24 cellular contexts compared by ENCODE assay signal in genomic region chr3:127805026-127805753, GRCh38. TPM values are rescaled to one million over a fixed set of nuclear protein-coding genes. Genes with fewer than 3 reads are reported as not detected.
DNase-seq lines count a peak whose midpoint lies in the region; TF ChIP-seq lines count a peak whose summit lies in the region.
"Had no signal": no experiment of that assay in that cellular context is flagged by ENCODE, and none has a peak within 500 bp of the region (broad histone marks: within the 10 kb centered on the region; RNA-seq: fewer than 3 reads in every experiment).

No MANE protein-coding gene starts in this region.

- H3K4me1 Mint-ChIP-seq in CD8-positive, alpha-beta memory T cell, result peaks cover 6 to 14% (median 13%) of the 10 kb centered on the region in 3 donors

- intact Hi-C loops in PC-9 (cut with micrococcal nuclease; ENCODE audit: unreplicated experiment), result no loop called here
- intact Hi-C loops in breast epithelium (cut with DNase I; ENCODE audit: low total_unique reads), result no loop called here

- no peak for DNase-seq in PC-9
- no peak for DNase-seq in epithelial cell of prostate (ENCODE audit: low read depth, low spot score)
- DNase-seq in breast epithelium (ENCODE audit: low spot score in 2 of 2), result no peak
- DNase-seq in stimulated activated CD4-positive, alpha-beta T cell treated with anti-CD3 and anti-CD28 coated beads, Interleukin-12 subunit alpha, Interleukin-12 subunit beta, amount 100 ng/mL, for 4 hours, result no peak
- no peak for DNase-seq in CD8-positive, alpha-beta memory T cell
- DNase-seq: activated B cell treated with CpG ODN at 0.5 μM for 24 hours; activated CD4-positive, alpha-beta T cell treated with anti-CD3 and anti-CD28 coated beads, Interleukin-2, amount 50 U/mL, for 4 hours; activated naive CD4-positive, alpha-beta T cell treated with anti-CD3 and anti-CD28 coated beads, Interleukin-2, amount 50 U/mL, for 16 hours; AML-193; CD4-positive, alpha-beta memory T cell; foreskin melanocyte; H7; heart right ventricle; MM.1S; NCI-H2029 treated with DMSO at 0.1 percent for 48 hours; NCI-H69; pancreas; retina; SJCRH30; small intestine had no signal

- peak overlapping the region in 1 of 5 donors; percentile 6 for H3K9ac ChIP-seq in subcutaneous abdominal adipose tissue (ENCODE audit: low read length in 5 of 5)

- peaks cover 0 to 1% (median 0%) of the 10 kb centered on the region in 3 donors for H3K36me3 Mint-ChIP-seq in CD8-positive, alpha-beta memory T cell
- H3K36me3 Mint-ChIP-seq: CD4-positive, alpha-beta memory T cell had no signal

- H3K9me3 ChIP-seq in PC-9 (ENCODE audit: insufficient read depth, low read depth) (no peaks in the 10 kb centered on the region), subcutaneous abdominal adipose tissue (ENCODE audit: control insufficient read depth in 5 of 5, low read length in 5 of 5) (no peaks in the 10 kb centered on the region), breast epithelium (no peaks in the 10 kb centered on the region)
- no peaks in the 10 kb centered on the region for H3K9me3 ChIP-seq in CD8-positive, alpha-beta memory T cell (ENCODE audit: low read length)
- H3K9me3 ChIP-seq: heart right ventricle, pancreas, SJCRH30 had no signal

- H3F3A ChIP-seq in PC-9 (ENCODE audit: insufficient read depth, low read depth), result peaks cover 26% of the 10 kb centered on the region

- no peaks in the 10 kb centered on the region for H3K9me3 Mint-ChIP-seq in CD8-positive, alpha-beta memory T cell
- H3K9me3 Mint-ChIP-seq: activated B cell treated with CpG ODN at 0.5 μM for 24 hours; CD4-positive, alpha-beta memory T cell had no signal

- H3K4me3 ChIP-seq in PC-9, result no peak overlapping the region
- H3K4me3 ChIP-seq in subcutaneous abdominal adipose tissue (ENCODE audit: low read depth in 1 of 5, low read length in 5 of 5), result no peak overlapping the region
- H3K4me3 ChIP-seq in breast epithelium, result no peak overlapping the region
- H3K4me3 ChIP-seq in CD8-positive, alpha-beta memory T cell (ENCODE audit: low read length), result no peak overlapping the region
- H3K4me3 ChIP-seq: cardiac muscle cell, heart right ventricle, pancreas, SJCRH30 had no signal

- H3K27ac ChIP-seq in PC-9 (0 out of 2 replicates have a peak overlapping the region, but pooled peaks have one; percentile 63), epithelial cell of prostate (peak overlapping the region; percentile 100), subcutaneous abdominal adipose tissue (ENCODE audit: low read depth, low read length) (peak overlapping the region; percentile 63), breast epithelium (no peak overlapping the region)
- H3K27ac ChIP-seq in CD8-positive, alpha-beta memory T cell (ENCODE audit: low read depth, low read length), result no peak overlapping the region
- H3K27ac ChIP-seq: cardiac muscle cell, pancreas, SJCRH30 had no signal

- peak; percentile 4 for TF ChIP-seq POLR2A in GM15510 (IDR thresholded peaks at IDR 0.05; ENCODE audit: borderline replicate concordance, extremely low read depth, insufficient read length)
- TF ChIP-seq POLR2A in breast epithelium (IDR thresholded peaks at IDR 0.05), result no peak

- CTCF ChIA-PET in PC-9 (lab: Charles Lee), result interaction anchor here (0.7 kb wide), 1 partner anchor 57 kb away, joined by 3 read pairs; no protein-coding TSS in a partner anchor
- CTCF ChIA-PET in CD8-positive, alpha-beta memory T cell (lab: Charles Lee), result no interaction called here

- H3K27ac Mint-ChIP-seq in CD8-positive, alpha-beta memory T cell, result no peak overlapping the region
- H3K27ac Mint-ChIP-seq: activated B cell treated with CpG ODN at 0.5 μM for 24 hours; CD4-positive, alpha-beta memory T cell had no signal

- H3K27me3 ChIP-seq in PC-9 (ENCODE audit: insufficient read depth, low read depth) (no peaks in the 10 kb centered on the region), subcutaneous abdominal adipose tissue (ENCODE audit: control insufficient read depth in 5 of 5, insufficient read depth in 4 of 5, low read length in 5 of 5) (no peaks in the 10 kb centered on the region), breast epithelium (no peaks in the 10 kb centered on the region)
- no peaks in the 10 kb centered on the region for H3K27me3 ChIP-seq in CD8-positive, alpha-beta memory T cell (ENCODE audit: insufficient read depth, low read length, poor library complexity, severe bottlenecking)
- H3K27me3 ChIP-seq: cardiac muscle cell, heart right ventricle, pancreas, SJCRH30 had no signal

- no peak overlapping the region for H3K4me2 ChIP-seq in PC-9

- no peaks in the 10 kb centered on the region for H4K20me1 ChIP-seq in PC-9 (ENCODE audit: insufficient read depth)

- POLR2A ChIA-PET in PC-9 (lab: Charles Lee; ENCODE audit: unreplicated experiment), result interaction anchor here (0.6 kb wide), 1 partner anchor 77 kb away, joined by 5 read pairs; no protein-coding TSS in a partner anchor
- POLR2A ChIA-PET in CD8-positive, alpha-beta memory T cell (lab: Charles Lee), result no interaction called here

- H2AFZ ChIP-seq in PC-9, result no peak overlapping the region

- H3K79me2 ChIP-seq in PC-9 (ENCODE audit: low read depth), result no peaks in the 10 kb centered on the region

- H3K27me3 Mint-ChIP-seq in CD8-positive, alpha-beta memory T cell, result peaks cover 0 to 4% of the 10 kb centered on the region in 2 donors
- H3K27me3 Mint-ChIP-seq: activated B cell treated with CpG ODN at 0.5 μM for 24 hours had no signal

- no peak for TF ChIP-seq CTCF in PC-9 (conservative IDR thresholded peaks at IDR 0.05)
- no peak for TF ChIP-seq CTCF in breast epithelium (IDR thresholded peaks at IDR 0.05)

- H3K4me3 Mint-ChIP-seq in CD8-positive, alpha-beta memory T cell, result no peak overlapping the region
- H3K4me3 Mint-ChIP-seq: activated B cell treated with CpG ODN at 0.5 μM for 24 hours; CD4-positive, alpha-beta memory T cell; neural crest cell had no signal

- peaks cover 25% of the 10 kb centered on the region for H3K4me1 ChIP-seq in PC-9 (replicated peaks; ENCODE audit: insufficient read depth)
- H3K4me1 ChIP-seq in subcutaneous abdominal adipose tissue (ENCODE audit: control insufficient read depth in 5 of 5, insufficient read depth in 5 of 5, low read length in 5 of 5), result peaks cover 5 to 40% (median 27%) of the 10 kb centered on the region in 5 donors
- H3K4me1 ChIP-seq in breast epithelium, result no peaks in the 10 kb centered on the region
- no peaks in the 10 kb centered on the region for H3K4me1 ChIP-seq in CD8-positive, alpha-beta memory T cell (ENCODE audit: insufficient read depth, low read length)
- H3K4me1 ChIP-seq: pancreas, SJCRH30 had no signal

- no peaks in the 10 kb centered on the region for H3K9me2 ChIP-seq in PC-9 (ENCODE audit: insufficient read depth)

- H3K36me3 ChIP-seq in PC-9 (ENCODE audit: low read depth) (no peaks in the 10 kb centered on the region), subcutaneous abdominal adipose tissue (ENCODE audit: control insufficient read depth in 5 of 5, insufficient read depth in 5 of 5, low read length in 5 of 5) (peaks cover 14 to 74% (median 57%) of the 10 kb centered on the region in 5 donors), breast epithelium (no peaks in the 10 kb centered on the region)
- H3K36me3 ChIP-seq in CD8-positive, alpha-beta memory T cell (ENCODE audit: insufficient read depth, low read length), result no peaks in the 10 kb centered on the region
- H3K36me3 ChIP-seq: cardiac muscle cell, pancreas had no signal

- no TSS peak for BruUV-seq in PC-9 (replicated peaks; lab: Mats Ljungman, UMichigan)

RNA-seq across cellular contexts. Expression of gene MGLL, which starts 17.1 kb away (rescaled TPM):
- total RNA-seq in PC-9 (2021) (28.2 and 30.7 TPM in 2 replicates), breast epithelium (10 to 100 TPM; 25.8 to 79.5 (median 30.2) TPM)
- total RNA-seq in CD8-positive, alpha-beta memory T cell, result 1 to 10 TPM; 5.3 to 5.9 TPM
- 3.0 TPM for polyA plus RNA-seq in CD8-positive, alpha-beta memory T cell

Comparison
In these comparisons a context has a peak if more than half of its experiments do, and no peak if none do; other contexts are left out.
1. H3K27ac ChIP-seq: peak in PC-9 (single experiment), epithelial cell of prostate (single experiment) and subcutaneous abdominal adipose tissue (single experiment); none in breast epithelium (0 of 2) and CD8-positive, alpha-beta memory T cell (single experiment).